18 cellular contexts compared by ENCODE assay signal in genomic region chr11:19072464-19072863, GRCh38. TPM values are rescaled to one million over a fixed set of nuclear protein-coding genes. Genes with fewer than 3 reads are reported as not detected.
DNase-seq lines count a peak whose midpoint lies in the region; ATAC-seq and TF ChIP-seq lines count a peak whose summit lies in the region.
"Had no signal": no experiment of that assay in that cellular context is flagged by ENCODE, and none has a peak within 500 bp of the region (broad histone marks: within the 10 kb centered on the region; RNA-seq: fewer than 3 reads in every experiment).

No MANE protein-coding gene starts in this region.

- H3K23ac ChIP-seq in trophoblast cell (ENCODE audit: low read length), result no peak overlapping the region

- no peak overlapping the region for H3K9ac ChIP-seq in trophoblast cell (ENCODE audit: low read length)

- no peak overlapping the region for H3K4me2 ChIP-seq in trophoblast cell (ENCODE audit: low read length)

- no peak overlapping the region for H2AK5ac ChIP-seq in trophoblast cell (ENCODE audit: low read length)

- peaks cover 8 to 11% of the 10 kb centered on the region in 2 donors for H3K4me1 Mint-ChIP-seq in natural killer cell

- H3K79me2 ChIP-seq in trophoblast cell (ENCODE audit: control insufficient read depth, insufficient read depth, low read length, poor library complexity), result no peaks in the 10 kb centered on the region

- peak overlapping the region; percentile 1 for H3K14ac ChIP-seq in trophoblast cell (ENCODE audit: low read length)

- no peak overlapping the region for H3K4me3 Mint-ChIP-seq in natural killer cell

- H2BK120ac ChIP-seq in trophoblast cell (ENCODE audit: insufficient read depth, low read length, poor library complexity), result peak overlapping the region; percentile 1

- no peak overlapping the region for H2AFZ ChIP-seq in trophoblast cell (ENCODE audit: insufficient read depth, low read length, poor library complexity)

- H3K27me3 ChIP-seq in esophagus squamous epithelium (peaks cover 0 to 13% (median 0%) of the 10 kb centered on the region in 4 donors), trophoblast cell (ENCODE audit: insufficient read depth, low read length) (no peaks in the 10 kb centered on the region), breast epithelium (no peaks in the 10 kb centered on the region)
- H3K27me3 ChIP-seq: MG63 had no signal

- DNase-seq in AG20443 (ENCODE audit: low spot score), result peak; percentile 1
- peak; percentile 11 for DNase-seq in NCI-H69 (lab: John Stamatoyannopoulos, UW)
- DNase-seq in esophagus squamous epithelium (lab: John Stamatoyannopoulos, UW), result no peak
- DNase-seq in trophoblast cell, result no peak
- no peak for DNase-seq in natural killer cell
- DNase-seq in breast epithelium (ENCODE audit: low spot score in 2 of 2), result no peak
- DNase-seq in A172 (ENCODE audit: low spot score), result no peak
- DNase-seq: CD8-positive, alpha-beta T cell; H7; MG63; NCI-H1105; NCI-H1930; NCI-H2171; NCI-H446 treated with DMSO at 0.1 percent for 48 hours; RPMI8226 had no signal

- no peak for TF ChIP-seq CTCF in esophagus squamous epithelium (IDR thresholded peaks at IDR 0.05)
- TF ChIP-seq CTCF in natural killer cell (IDR thresholded peaks at IDR 0.05), result no peak
- no peak for TF ChIP-seq CTCF in breast epithelium (IDR thresholded peaks at IDR 0.05)

- peak overlapping the region; percentile 41 for H4K91ac ChIP-seq in trophoblast cell (ENCODE audit: low read depth, low read length)

- H3K36me3 ChIP-seq in esophagus squamous epithelium, result no peaks in the 10 kb centered on the region
- no peaks in the 10 kb centered on the region for H3K36me3 ChIP-seq in trophoblast cell (ENCODE audit: control insufficient read depth in 1 of 2, insufficient read depth in 2 of 2, low read length in 2 of 2)
- H3K36me3 ChIP-seq in breast epithelium, result no peaks in the 10 kb centered on the region
- H3K36me3 ChIP-seq: MG63 had no signal

- WGBS in esophagus squamous epithelium, 2 donors, result 45 to 80% methylated on average over 1 to 3 of the region's 5 CpGs
- WGBS in trophoblast cell (ENCODE audit: extremely low coverage, insufficient coverage, insufficient read length), result no CpG with 5 or more reads among the region's 5 CpGs

- no peak for ATAC-seq in GM19351 (IDR thresholded peaks at IDR 0.05; ENCODE audit: unreplicated experiment)
- no peak for ATAC-seq in natural killer cell
- ATAC-seq: CD8-positive, alpha-beta T cell had no signal

- no peak for TF ChIP-seq POLR2A in esophagus squamous epithelium (IDR thresholded peaks at IDR 0.05)
- no peak for TF ChIP-seq POLR2A in breast epithelium (IDR thresholded peaks at IDR 0.05)

- no peak overlapping the region for H4K8ac ChIP-seq in trophoblast cell (ENCODE audit: low read depth, low read length)

- peaks cover 18 to 22% of the 10 kb centered on the region in 2 donors for H3K27me3 Mint-ChIP-seq in natural killer cell (ENCODE audit: low read depth in 2 of 2)

- intact Hi-C loops in esophagus squamous epithelium (cut with DNase I) (loop anchor here (5.0 kb wide), 1 partner anchor 485 kb away; no protein-coding TSS in a partner anchor), natural killer cell (cut with micrococcal nuclease) (no loop called here), breast epithelium (cut with DNase I; ENCODE audit: low total_unique reads) (loop anchor here (5.0 kb wide), 1 partner anchor 485 kb away; no protein-coding TSS in a partner anchor)

- H2BK12ac ChIP-seq in trophoblast cell (ENCODE audit: low read length), result peak overlapping the region; percentile 2

- H3K4me3 ChIP-seq in esophagus squamous epithelium (no peak overlapping the region), trophoblast cell (ENCODE audit: low read depth, low read length) (no peak overlapping the region), breast epithelium (no peak overlapping the region)
- H3K4me3 ChIP-seq: MG63 had no signal

- H3K9me3 Mint-ChIP-seq in natural killer cell, result peaks cover 0 to 8% of the 10 kb centered on the region in 2 donors

- no peak overlapping the region for H4K12ac ChIP-seq in trophoblast cell (ENCODE audit: low read depth, low read length)

- H2BK5ac ChIP-seq in trophoblast cell (ENCODE audit: low read depth, low read length, poor library complexity), result no peak overlapping the region

- no peaks in the 10 kb centered on the region for H3K9me3 ChIP-seq in esophagus squamous epithelium
- H3K9me3 ChIP-seq in trophoblast cell (ENCODE audit: insufficient read depth, low read depth, low read length), result peaks cover 2% of the 10 kb centered on the region
- no peaks in the 10 kb centered on the region for H3K9me3 ChIP-seq in breast epithelium

- no peak overlapping the region for H3K4ac ChIP-seq in trophoblast cell (ENCODE audit: low read depth, low read length)

- H3K4me1 ChIP-seq in esophagus squamous epithelium (peaks cover 8 to 61% (median 14%) of the 10 kb centered on the region in 3 donors), trophoblast cell (ENCODE audit: control insufficient read depth in 1 of 2, insufficient read depth in 2 of 2, low read length in 2 of 2) (peaks cover 6 to 11% of the 10 kb centered on the region in 2 experiments), breast epithelium (no peaks in the 10 kb centered on the region)

- H3K27ac Mint-ChIP-seq in natural killer cell, result no peak overlapping the region
- H3K27ac Mint-ChIP-seq: CD8-positive, alpha-beta T cell had no signal

- no peak overlapping the region for H3K18ac ChIP-seq in trophoblast cell (ENCODE audit: low read length)

- H3K79me1 ChIP-seq in trophoblast cell (ENCODE audit: low read length), result peaks cover 9% of the 10 kb centered on the region

- peak overlapping the region; percentile 21 to 75 (median 60) for H3K27ac ChIP-seq in esophagus squamous epithelium
- no peak overlapping the region for H3K27ac ChIP-seq in trophoblast cell (ENCODE audit: low read depth, low read length)
- no peak overlapping the region for H3K27ac ChIP-seq in breast epithelium

- H3K36me3 Mint-ChIP-seq in natural killer cell, result peaks cover 13% of the 10 kb centered on the region
- H3K36me3 Mint-ChIP-seq: CD8-positive, alpha-beta T cell had no signal

RNA-seq across cellular contexts. Expression of gene MRGPRX2, which starts 11.9 kb away (rescaled TPM):
- under 1 TPM in 1 of 4 donors, not detected in 3; 0.19 TPM for total RNA-seq in esophagus squamous epithelium
- 1.4 TPM in 2 replicates for polyA plus RNA-seq in trophoblast cell (2013)
- total RNA-seq in natural killer cell, result under 1 TPM in 2 of 3 donors, not detected in 1; 0.21 to 0.48 TPM
- total RNA-seq in breast epithelium, result 1 to 10 TPM in 1 of 3 donors, not detected in 2; 1.4 TPM
- not detected in 2 replicates for total RNA-seq in A172 (2014; rRNA removed; shearing (Covaris generic))
- total RNA-seq: CD8-positive, alpha-beta T cell; H7 had no signal
- polyA plus RNA-seq: AG04450, BJ had no signal

RNA-seq across cellular contexts. Expression of gene ZDHHC13, which starts 44.5 kb away (rescaled TPM):
- total RNA-seq in esophagus squamous epithelium, result 10 to 100 TPM; 45.8 to 64.9 (median 58.1) TPM
- 16.5 and 17.6 TPM in 2 replicates for polyA plus RNA-seq in trophoblast cell (2013)
- total RNA-seq in natural killer cell, result 10 to 100 TPM; 13.3 to 17.4 (median 13.5) TPM
- total RNA-seq in breast epithelium, result 10 to 100 TPM in 2 of 3 donors, 1 to 10 TPM in 1; 6.9 to 30.0 (median 22.0) TPM
- 37.5 and 37.6 TPM in 2 replicates for total RNA-seq in A172 (2014; rRNA removed; shearing (Covaris generic))

Comparison
In these comparisons a context has a peak if more than half of its experiments do, and no peak if none do; other contexts are left out.
1. DNase-seq: peak in AG20443 (single experiment) and NCI-H69 (single experiment); none in esophagus squamous epithelium (single experiment), trophoblast cell (0 of 2), natural killer cell (single experiment), breast epithelium (0 of 2) and A172 (single experiment).
2. H3K27ac ChIP-seq: peak in esophagus squamous epithelium (4 of 4); none in trophoblast cell (single experiment) and breast epithelium (0 of 2).